Comparison of ENCODE assay signal across 2 cellular contexts in the genomic region with DNA sequence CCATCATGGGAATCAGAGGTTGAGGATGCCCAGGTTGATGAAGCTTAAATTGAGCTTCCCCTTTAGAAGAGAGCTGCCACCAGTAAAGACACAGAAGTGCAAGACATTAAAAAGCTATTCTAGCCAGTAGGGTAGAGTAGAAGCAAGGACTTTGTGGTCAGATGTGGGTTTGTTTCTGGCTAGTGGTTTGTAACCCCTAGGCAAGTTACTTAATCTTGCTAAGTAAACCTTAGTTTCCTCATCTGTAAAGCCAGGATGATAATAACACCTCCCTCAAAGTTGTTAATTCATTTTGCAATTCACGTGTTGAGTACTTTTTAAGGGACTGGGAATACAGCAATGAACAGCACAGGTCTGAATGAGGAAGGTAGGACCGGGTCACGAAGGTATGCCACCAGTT.
TF ChIP-seq lines count a peak whose summit lies in the region.

No MANE protein-coding gene starts in this region.

TF ChIP-seq in HepG2, 621 proteins besides CTCF, POLR2A, EP300 and RAD21:
- TF ChIP-seq, protein P1, sequence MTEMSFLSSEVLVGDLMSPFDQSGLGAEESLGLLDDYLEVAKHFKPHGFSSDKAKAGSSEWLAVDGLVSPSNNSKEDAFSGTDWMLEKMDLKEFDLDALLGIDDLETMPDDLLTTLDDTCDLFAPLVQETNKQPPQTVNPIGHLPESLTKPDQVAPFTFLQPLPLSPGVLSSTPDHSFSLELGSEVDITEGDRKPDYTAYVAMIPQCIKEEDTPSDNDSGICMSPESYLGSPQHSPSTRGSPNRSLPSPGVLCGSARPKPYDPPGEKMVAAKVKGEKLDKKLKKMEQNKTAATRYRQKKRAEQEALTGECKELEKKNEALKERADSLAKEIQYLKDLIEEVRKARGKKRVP (CRISPR knock-in tag; IDR thresholded peaks at IDR 0.05) = no peak
- TF ChIP-seq NFRKB (IDR thresholded peaks at IDR 0.05) (no peak), ATF1 (CRISPR knock-in tag; IDR thresholded peaks at IDR 0.05) (no peak), KDM5A (IDR thresholded peaks at IDR 0.05; ENCODE audit: borderline replicate concordance, low read length) (no peak), ZNF557 (CRISPR knock-in tag; IDR thresholded peaks at IDR 0.05) (no peak), HOXA9 (CRISPR knock-in tag; IDR thresholded peaks at IDR 0.05; ENCODE audit: borderline replicate concordance) (no peak), NFIB (CRISPR knock-in tag; IDR thresholded peaks at IDR 0.05; ENCODE audit: borderline replicate concordance) (no peak)
- TF ChIP-seq, protein P2, sequence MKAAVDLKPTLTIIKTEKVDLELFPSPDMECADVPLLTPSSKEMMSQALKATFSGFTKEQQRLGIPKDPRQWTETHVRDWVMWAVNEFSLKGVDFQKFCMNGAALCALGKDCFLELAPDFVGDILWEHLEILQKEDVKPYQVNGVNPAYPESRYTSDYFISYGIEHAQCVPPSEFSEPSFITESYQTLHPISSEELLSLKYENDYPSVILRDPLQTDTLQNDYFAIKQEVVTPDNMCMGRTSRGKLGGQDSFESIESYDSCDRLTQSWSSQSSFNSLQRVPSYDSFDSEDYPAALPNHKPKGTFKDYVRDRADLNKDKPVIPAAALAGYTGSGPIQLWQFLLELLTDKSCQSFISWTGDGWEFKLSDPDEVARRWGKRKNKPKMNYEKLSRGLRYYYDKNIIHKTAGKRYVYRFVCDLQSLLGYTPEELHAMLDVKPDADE (CRISPR knock-in tag; IDR thresholded peaks at IDR 0.05) = no peak
- TF ChIP-seq, protein P3, sequence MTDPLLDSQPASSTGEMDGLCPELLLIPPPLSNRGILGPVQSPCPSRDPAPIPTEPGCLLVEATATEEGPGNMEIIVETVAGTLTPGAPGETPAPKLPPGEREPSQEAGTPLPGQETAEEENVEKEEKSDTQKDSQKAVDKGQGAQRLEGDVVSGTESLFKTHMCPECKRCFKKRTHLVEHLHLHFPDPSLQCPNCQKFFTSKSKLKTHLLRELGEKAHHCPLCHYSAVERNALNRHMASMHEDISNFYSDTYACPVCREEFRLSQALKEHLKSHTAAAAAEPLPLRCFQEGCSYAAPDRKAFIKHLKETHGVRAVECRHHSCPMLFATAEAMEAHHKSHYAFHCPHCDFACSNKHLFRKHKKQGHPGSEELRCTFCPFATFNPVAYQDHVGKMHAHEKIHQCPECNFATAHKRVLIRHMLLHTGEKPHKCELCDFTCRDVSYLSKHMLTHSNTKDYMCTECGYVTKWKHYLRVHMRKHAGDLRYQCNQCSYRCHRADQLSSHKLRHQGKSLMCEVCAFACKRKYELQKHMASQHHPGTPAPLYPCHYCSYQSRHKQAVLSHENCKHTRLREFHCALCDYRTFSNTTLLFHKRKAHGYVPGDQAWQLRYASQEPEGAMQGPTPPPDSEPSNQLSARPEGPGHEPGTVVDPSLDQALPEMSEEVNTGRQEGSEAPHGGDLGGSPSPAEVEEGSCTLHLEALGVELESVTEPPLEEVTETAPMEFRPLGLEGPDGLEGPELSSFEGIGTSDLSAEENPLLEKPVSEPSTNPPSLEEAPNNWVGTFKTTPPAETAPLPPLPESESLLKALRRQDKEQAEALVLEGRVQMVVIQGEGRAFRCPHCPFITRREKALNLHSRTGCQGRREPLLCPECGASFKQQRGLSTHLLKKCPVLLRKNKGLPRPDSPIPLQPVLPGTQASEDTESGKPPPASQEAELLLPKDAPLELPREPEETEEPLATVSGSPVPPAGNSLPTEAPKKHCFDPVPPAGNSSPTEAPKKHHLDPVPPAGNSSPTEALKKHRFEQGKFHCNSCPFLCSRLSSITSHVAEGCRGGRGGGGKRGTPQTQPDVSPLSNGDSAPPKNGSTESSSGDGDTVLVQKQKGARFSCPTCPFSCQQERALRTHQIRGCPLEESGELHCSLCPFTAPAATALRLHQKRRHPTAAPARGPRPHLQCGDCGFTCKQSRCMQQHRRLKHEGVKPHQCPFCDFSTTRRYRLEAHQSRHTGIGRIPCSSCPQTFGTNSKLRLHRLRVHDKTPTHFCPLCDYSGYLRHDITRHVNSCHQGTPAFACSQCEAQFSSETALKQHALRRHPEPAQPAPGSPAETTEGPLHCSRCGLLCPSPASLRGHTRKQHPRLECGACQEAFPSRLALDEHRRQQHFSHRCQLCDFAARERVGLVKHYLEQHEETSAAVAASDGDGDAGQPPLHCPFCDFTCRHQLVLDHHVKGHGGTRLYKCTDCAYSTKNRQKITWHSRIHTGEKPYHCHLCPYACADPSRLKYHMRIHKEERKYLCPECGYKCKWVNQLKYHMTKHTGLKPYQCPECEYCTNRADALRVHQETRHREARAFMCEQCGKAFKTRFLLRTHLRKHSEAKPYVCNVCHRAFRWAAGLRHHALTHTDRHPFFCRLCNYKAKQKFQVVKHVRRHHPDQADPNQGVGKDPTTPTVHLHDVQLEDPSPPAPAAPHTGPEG (CRISPR knock-in tag; IDR thresholded peaks at IDR 0.05) = no peak
- TF ChIP-seq, protein P4, sequence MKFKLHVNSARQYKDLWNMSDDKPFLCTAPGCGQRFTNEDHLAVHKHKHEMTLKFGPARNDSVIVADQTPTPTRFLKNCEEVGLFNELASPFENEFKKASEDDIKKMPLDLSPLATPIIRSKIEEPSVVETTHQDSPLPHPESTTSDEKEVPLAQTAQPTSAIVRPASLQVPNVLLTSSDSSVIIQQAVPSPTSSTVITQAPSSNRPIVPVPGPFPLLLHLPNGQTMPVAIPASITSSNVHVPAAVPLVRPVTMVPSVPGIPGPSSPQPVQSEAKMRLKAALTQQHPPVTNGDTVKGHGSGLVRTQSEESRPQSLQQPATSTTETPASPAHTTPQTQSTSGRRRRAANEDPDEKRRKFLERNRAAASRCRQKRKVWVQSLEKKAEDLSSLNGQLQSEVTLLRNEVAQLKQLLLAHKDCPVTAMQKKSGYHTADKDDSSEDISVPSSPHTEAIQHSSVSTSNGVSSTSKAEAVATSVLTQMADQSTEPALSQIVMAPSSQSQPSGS (CRISPR knock-in tag; IDR thresholded peaks at IDR 0.05) = no peak

TF ChIP-seq in endothelial cell of umbilical vein, 7 proteins besides CTCF, POLR2A, EP300 and RAD21:
- no peak for TF ChIP-seq EZH2 (IDR thresholded peaks at IDR 0.05; ENCODE audit: borderline replicate concordance, low read depth, low read length, severe bottlenecking)
- TF ChIP-seq, protein P5, sequence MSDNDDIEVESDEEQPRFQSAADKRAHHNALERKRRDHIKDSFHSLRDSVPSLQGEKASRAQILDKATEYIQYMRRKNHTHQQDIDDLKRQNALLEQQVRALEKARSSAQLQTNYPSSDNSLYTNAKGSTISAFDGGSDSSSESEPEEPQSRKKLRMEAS (IDR thresholded peaks at IDR 0.05; ENCODE audit: insufficient read depth, insufficient read length) = no peak
- TF ChIP-seq FOS (IDR thresholded peaks at IDR 0.05; ENCODE audit: borderline replicate concordance, insufficient read depth, low read length) = no peak
- no peak for TF ChIP-seq MYC (IDR thresholded peaks at IDR 0.05; ENCODE audit: low read depth, low read length)
- no peak for TF ChIP-seq POLR2AphosphoS5 (IDR thresholded peaks at IDR 0.05; ENCODE audit: insufficient read depth, low read depth, low read length)
- TF ChIP-seq JUN (IDR thresholded peaks at IDR 0.05; ENCODE audit: borderline replicate concordance, insufficient read depth, insufficient read length, low read depth) = no peak
- TF ChIP-seq GATA2 (IDR thresholded peaks at IDR 0.05; ENCODE audit: insufficient read depth, insufficient read length, low read depth, low read length) = no peak
